2 cellular contexts compared by ENCODE assay signal in genomic region chr6:135497412-135498177, GRCh38.
TF ChIP-seq lines count a peak whose summit lies in the region.

TSS of gene AHI1 (minus strand) at chr6:135497740. CDS start at chr6:135492237, 5,503 bp downstream.

TF ChIP-seq in Ishikawa, 13 proteins besides CTCF, POLR2A, EP300 and RAD21 (continued from another document):
- TF ChIP-seq REST (IDR thresholded peaks at IDR 0.05; ENCODE audit: low read depth): no peak
- TF ChIP-seq EGR1 (IDR thresholded peaks at IDR 0.05): peak; percentile 20; the same call in 1 of the 2 replicates
- TF ChIP-seq CEBPB (IDR thresholded peaks at IDR 0.05): no peak
- peak; percentile 19; the same call in 1 of the 2 replicates for TF ChIP-seq USF1 (IDR thresholded peaks at IDR 0.05)
- TF ChIP-seq FOXM1 (IDR thresholded peaks at IDR 0.05; ENCODE audit: borderline replicate concordance, low read depth): peak; percentile 43; the same call in 1 of the 2 replicates
- peak; percentile 4; the same call in 1 of the 2 replicates for TF ChIP-seq NFIC (IDR thresholded peaks at IDR 0.05)
- TF ChIP-seq ZBTB7A (IDR thresholded peaks at IDR 0.05; ENCODE audit: low read depth): peak; percentile 3; the same call in 1 of the 2 replicates
- peak; percentile 82 for TF ChIP-seq CREB1 (IDR thresholded peaks at IDR 0.05; ENCODE audit: low read depth)
- TF ChIP-seq YY1 (IDR thresholded peaks at IDR 0.05; ENCODE audit: low read depth): no peak; the same call in 1 of the 2 replicates
- no peak; the same call in 1 of the 2 replicates for TF ChIP-seq TEAD4 (IDR thresholded peaks at IDR 0.05)
- TF ChIP-seq MAX (IDR thresholded peaks at IDR 0.05): peak; percentile 92
- TF ChIP-seq TAF1 (IDR thresholded peaks at IDR 0.05; ENCODE audit: low read depth): peak; percentile 72

TF ChIP-seq in PFSK-1, 5 proteins besides CTCF, POLR2A, EP300 and RAD21 (continued from another document):
- 0 out of 4 replicates have a peak, but pooled peaks have one; percentile 21 to 34 for TF ChIP-seq REST (IDR thresholded peaks at IDR 0.05; ENCODE audit: insufficient read depth in 1 of 2, low read depth in 2 of 2, low read length in 2 of 2)
